ENCODE assay signal across 10 cellular contexts in the genomic region with DNA sequence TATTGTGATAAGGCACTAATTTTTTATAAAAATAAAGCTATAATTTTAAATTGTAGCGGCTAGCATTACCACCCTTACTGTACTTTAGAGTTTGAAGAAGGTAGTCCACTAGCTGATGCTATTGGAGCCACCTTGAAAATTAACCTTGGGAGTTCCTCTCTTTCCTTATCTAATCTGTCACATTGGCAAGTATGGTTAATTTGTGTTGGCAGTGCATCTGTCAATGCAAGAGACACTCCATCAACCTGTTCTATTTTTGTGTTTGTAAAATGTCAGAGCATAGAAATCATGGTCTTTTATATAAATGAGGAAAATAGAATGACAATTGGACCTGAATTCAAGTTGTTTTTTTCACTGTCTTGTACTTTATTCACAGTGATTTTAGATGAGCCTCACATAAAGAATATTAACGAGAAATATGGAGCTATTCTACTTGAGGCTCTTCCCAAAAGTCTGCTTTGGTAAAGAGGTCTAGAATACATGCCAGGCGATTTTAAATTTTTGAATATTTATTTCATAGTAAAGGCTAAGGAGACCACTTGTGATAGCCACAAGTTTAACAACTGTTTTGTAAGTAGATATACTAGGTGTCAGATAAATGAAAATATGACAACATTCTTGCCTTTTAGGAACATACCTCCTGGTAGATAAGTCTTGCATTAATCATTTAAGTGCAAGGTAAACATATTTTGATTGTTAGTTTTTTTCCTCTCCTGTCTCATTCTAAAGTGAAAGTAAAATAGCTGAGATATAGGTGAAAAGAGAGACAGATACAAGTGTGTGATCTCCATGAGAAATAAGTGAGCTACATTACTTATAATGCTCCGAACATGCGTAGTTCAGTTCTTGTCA. TPM values are rescaled to one million over a fixed set of nuclear protein-coding genes. Genes with fewer than 3 reads are reported as not detected.
DNase-seq lines count a peak whose midpoint lies in the region; ATAC-seq and TF ChIP-seq lines count a peak whose summit lies in the region.
"Had no signal": no experiment of that assay in that cellular context is flagged by ENCODE, and none has a peak within 500 bp of the region (broad histone marks: within the 10 kb centered on the region; RNA-seq: fewer than 3 reads in every experiment).

No MANE protein-coding gene starts in this region.

- H2AFZ ChIP-seq in Karpas-422 (ENCODE audit: low read length): no peak overlapping the region

- H3K4me3 Mint-ChIP-seq in CD8-positive, alpha-beta memory T cell: peak overlapping the region; percentile 28 to 84 (median 78)
- peak overlapping the region in 4 of 5 experiments; percentile 1 to 59 (median 28) for H3K4me3 Mint-ChIP-seq in brain
- H3K4me3 Mint-ChIP-seq in natural killer cell: peak overlapping the region; percentile 84

- ATAC-seq in natural killer cell (peak; percentile 64 to 77 (median 68)), HG02938 (IDR thresholded peaks at IDR 0.05; ENCODE audit: unreplicated experiment) (no peak)

- intact Hi-C loops in natural killer cell (cut with micrococcal nuclease): loop anchor here (2.0 to 10.0 kb wide), 3 partner anchors 19 to 805 kb away; a partner anchor contains a TSS

- H3K9ac ChIP-seq in Karpas-422 (ENCODE audit: low read length): no peak overlapping the region

- peak overlapping the region; percentile 27 for H3K4me2 ChIP-seq in Karpas-422 (ENCODE audit: low read depth, low read length, poor library complexity, severe bottlenecking)

- H3K79me2 ChIP-seq in Karpas-422 (ENCODE audit: low read length): peaks cover 95% of the 10 kb centered on the region

- peak overlapping the region; percentile 7 for H3K4me3 ChIP-seq in CD8-positive, alpha-beta memory T cell (ENCODE audit: low read length)
- H3K4me3 ChIP-seq in Karpas-422 (ENCODE audit: low read length): no peak overlapping the region

- DNase-seq in CD8-positive, alpha-beta memory T cell: no peak
- DNase-seq in Karpas-422 (no peak), natural killer cell (no peak), GDM1 (lab: John Stamatoyannopoulos, UW) (no peak), D341Med (ENCODE audit: low spot score) (no peak), NAMALWA (ENCODE audit: low spot score) (no peak)
- DNase-seq: activated CD8-positive, alpha-beta memory T cell treated with anti-CD3 and anti-CD28 coated beads, Interleukin-2, amount 50 U/mL, for 48 hours had no signal

- CTCF ChIA-PET in CD8-positive, alpha-beta memory T cell (lab: Charles Lee): interaction anchor here (1.8 kb wide), 1 partner anchor 200 kb away, joined by 6 read pairs; no protein-coding TSS in a partner anchor

- peaks cover 33% of the 10 kb centered on the region for H3K4me1 ChIP-seq in CD8-positive, alpha-beta memory T cell (ENCODE audit: insufficient read depth, low read length)
- peaks cover 13% of the 10 kb centered on the region for H3K4me1 ChIP-seq in Karpas-422 (ENCODE audit: low read length)

- H3K9me2 ChIP-seq in Karpas-422 (replicated peaks; ENCODE audit: insufficient read depth, low read length): no peaks in the 10 kb centered on the region

- POLR2A ChIA-PET in CD8-positive, alpha-beta memory T cell (lab: Charles Lee): interaction anchor here (1.0 to 1.7 kb wide), 2 partner anchors 9 to 20 kb away, joined by 3 to 13 read pairs; no protein-coding TSS in a partner anchor

- no peak overlapping the region for H3K27ac ChIP-seq in CD8-positive, alpha-beta memory T cell (ENCODE audit: low read depth, low read length)
- no peak overlapping the region for H3K27ac ChIP-seq in Karpas-422 (ENCODE audit: low read length)
- H3K27ac ChIP-seq: HL-60 had no signal

- H3K9me3 ChIP-seq in CD8-positive, alpha-beta memory T cell (ENCODE audit: low read length): peaks cover 4% of the 10 kb centered on the region
- no peaks in the 10 kb centered on the region for H3K9me3 ChIP-seq in Karpas-422 (ENCODE audit: low read length)

- H3K27me3 ChIP-seq in CD8-positive, alpha-beta memory T cell (ENCODE audit: insufficient read depth, low read length, poor library complexity, severe bottlenecking): no peaks in the 10 kb centered on the region
- no peaks in the 10 kb centered on the region for H3K27me3 ChIP-seq in Karpas-422 (ENCODE audit: low read length)

- no peaks in the 10 kb centered on the region for H3K36me3 ChIP-seq in CD8-positive, alpha-beta memory T cell (ENCODE audit: insufficient read depth, low read length)
- no peaks in the 10 kb centered on the region for H3K36me3 ChIP-seq in Karpas-422 (ENCODE audit: insufficient read depth, low read length)

- H3K27ac Mint-ChIP-seq in CD8-positive, alpha-beta memory T cell: peak overlapping the region; percentile 48 to 97 (median 83)
- H3K27ac Mint-ChIP-seq in brain (peak overlapping the region in 4 of 5 experiments; percentile 1 to 44 (median 20)), natural killer cell (peak overlapping the region; percentile 86 to 90)

- H3K9me3 Mint-ChIP-seq in CD8-positive, alpha-beta memory T cell: peaks cover 14 to 21% (median 16%) of the 10 kb centered on the region in 5 donors
- H3K9me3 Mint-ChIP-seq in brain (peaks cover 20 to 32% (median 29%) of the 10 kb centered on the region in 5 experiments), natural killer cell (peaks cover 0 to 8% of the 10 kb centered on the region in 2 donors)

- no peak for TF ChIP-seq CTCF in brain (conservative IDR thresholded peaks at IDR 0.05)
- no peak for TF ChIP-seq CTCF in natural killer cell (IDR thresholded peaks at IDR 0.05)

- peaks cover 7 to 18% (median 11%) of the 10 kb centered on the region in 3 donors for H3K36me3 Mint-ChIP-seq in CD8-positive, alpha-beta memory T cell
- H3K36me3 Mint-ChIP-seq in brain (peaks cover 43% of the 10 kb centered on the region), natural killer cell (peaks cover 17% of the 10 kb centered on the region)

- no peaks in the 10 kb centered on the region for H4K20me1 ChIP-seq in Karpas-422 (ENCODE audit: insufficient read depth, low read depth, low read length)

- H3K27me3 Mint-ChIP-seq in CD8-positive, alpha-beta memory T cell: no peaks in the 10 kb centered on the region
- H3K27me3 Mint-ChIP-seq in brain (no peaks in the 10 kb centered on the region), natural killer cell (ENCODE audit: low read depth in 2 of 2) (no peaks in the 10 kb centered on the region)

- H3K4me1 Mint-ChIP-seq in CD8-positive, alpha-beta memory T cell: peaks cover 58 to 81% (median 78%) of the 10 kb centered on the region in 3 donors
- peaks cover 47% of the 10 kb centered on the region for H3K4me1 Mint-ChIP-seq in brain
- peaks cover 47 to 70% of the 10 kb centered on the region in 2 donors for H3K4me1 Mint-ChIP-seq in natural killer cell

RNA-seq across cellular contexts. Expression of a gene that starts 20.8 kb away (rescaled TPM):
- total RNA-seq in CD8-positive, alpha-beta memory T cell: 10 to 100 TPM in 1 of 2 experiments, 1 to 10 TPM in 1; 9.5 to 12.9 TPM
- 29.1 TPM for polyA plus RNA-seq in CD8-positive, alpha-beta memory T cell
- total RNA-seq in Karpas-422 (2014; rRNA removed; shearing (Covaris generic); ENCODE audit: low replicate concordance): 30.2 and 55.7 TPM in 2 replicates
- 17.7 TPM for polyA plus RNA-seq in brain (ENCODE audit: insufficient read depth, low read depth, low replicate concordance)
- 100 to 1,000 TPM in 1 of 3 donors, 10 to 100 TPM in 2; 70.5 to 132 (median 79.6) TPM for total RNA-seq in natural killer cell

Comparison
In these comparisons a context has a peak if more than half of its experiments do, and no peak if none do; other contexts are left out.
1. H3K27ac Mint-ChIP-seq: peak in every context shown above with its lines; median percentile 88 in natural killer cell; 83 in CD8-positive, alpha-beta memory T cell; 20 in brain.
2. H3K4me3 Mint-ChIP-seq: peak in every context shown above with its lines; median percentile 84 in natural killer cell; 78 in CD8-positive, alpha-beta memory T cell; 28 in brain.